In genomic region chr10:93893646-93894515, GRCh38 we compare ENCODE assay signal across 8 cellular contexts. TPM values are rescaled to one million over a fixed set of nuclear protein-coding genes. Genes with fewer than 3 reads are reported as not detected.
DNase-seq lines count a peak whose midpoint lies in the region; ATAC-seq and TF ChIP-seq lines count a peak whose summit lies in the region.

A gene with protein sequence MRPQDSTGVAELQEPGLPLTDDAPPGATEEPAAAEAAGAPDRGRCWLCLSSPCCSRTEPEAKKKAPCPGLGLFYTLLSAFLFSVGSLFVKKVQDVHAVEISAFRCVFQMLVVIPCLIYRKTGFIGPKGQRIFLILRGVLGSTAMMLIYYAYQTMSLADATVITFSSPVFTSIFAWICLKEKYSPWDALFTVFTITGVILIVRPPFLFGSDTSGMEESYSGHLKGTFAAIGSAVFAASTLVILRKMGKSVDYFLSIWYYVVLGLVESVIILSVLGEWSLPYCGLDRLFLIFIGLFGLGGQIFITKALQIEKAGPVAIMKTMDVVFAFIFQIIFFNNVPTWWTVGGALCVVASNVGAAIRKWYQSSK (plus strand): TSS chr10:93893978. CDS start chr10:93894034, 56 bp downstream.

- H3K4me3 ChIP-seq in dorsolateral prefrontal cortex (peak within 1 kb of the TSS; percentile 60 to 94 (median 81)), lower lobe of right lung (peak within 1 kb of the TSS; percentile 90)

- intact Hi-C loops in dorsolateral prefrontal cortex (cut with DNase I): no loop called here
- intact Hi-C loops in lower lobe of right lung (cut with DNase I): no loop called here

- H3K9me3 ChIP-seq in lower lobe of right lung: no peaks in the 10 kb centered on the region

- ATAC-seq in GM18873 (IDR thresholded peaks at IDR 0.05; ENCODE audit: low FRiP score, unreplicated experiment): peak; percentile 68
- ATAC-seq in HG03097 (IDR thresholded peaks at IDR 0.05; ENCODE audit: low FRiP score, unreplicated experiment): peak; percentile 91
- peak; percentile 95 to 98 for ATAC-seq in lower lobe of right lung

- DNase-seq in AG09319 (ENCODE audit: extremely low read depth, low read depth) (peak; percentile 28), NCI-H446 (lab: John Stamatoyannopoulos, UW) (peak; percentile 22 to 81), dorsolateral prefrontal cortex (peak in 9 of 10 donors; percentile 35 to 72 (median 45)), lower lobe of right lung (peak; percentile 72)
- DNase-seq in activated CD4-positive, alpha-beta T cell treated with anti-CD3 and anti-CD28 coated beads, Interleukin-2, amount 50 U/mL, for 1 hour: peak; percentile 62
- DNase-seq in stimulated activated CD4-positive, alpha-beta T cell treated with anti-CD3 and anti-CD28 coated beads, TNF-alpha, amount 100 ng/mL, for 1 hour (ENCODE audit: low read depth in 3 of 3, low spot score in 1 of 3): peak; percentile 21 to 64 (median 55)

- H3K27me3 ChIP-seq in dorsolateral prefrontal cortex: no peaks in the 10 kb centered on the region
- H3K27me3 ChIP-seq in lower lobe of right lung (ENCODE audit: low read depth): no peaks in the 10 kb centered on the region

- peaks cover 12% of the 10 kb centered on the region for H3K4me1 ChIP-seq in lower lobe of right lung

- no peaks in the 10 kb centered on the region for H3K36me3 ChIP-seq in lower lobe of right lung

- TF ChIP-seq CTCF in AG09319 (IDR thresholded peaks at IDR 0.05; ENCODE audit: low read depth, low read length) (no peak), dorsolateral prefrontal cortex (IDR thresholded peaks at IDR 0.05 in 54 of 56, conservative IDR thresholded peaks at IDR 0.05 in 2 of 56; ENCODE audit: low read depth in 1 of 56, partially characterized antibody in 56 of 56) (peak in 38 of 56 donors; percentile 6 to 60 (median 28)), lower lobe of right lung (IDR thresholded peaks at IDR 0.05) (no peak)

- peak within 1 kb of the TSS in 12 of 59 donors; percentile 6 to 82 (median 34) for H3K27ac ChIP-seq in dorsolateral prefrontal cortex
- H3K27ac ChIP-seq in lower lobe of right lung: peak within 1 kb of the TSS; percentile 74

RNA-seq across cellular contexts. Expression of the gene that starts here (rescaled TPM):
- total RNA-seq in dorsolateral prefrontal cortex (1 to 10 TPM; 1.3 to 6.3 (median 3.4) TPM), lower lobe of right lung (3.6 TPM)

Comparison
In these comparisons a context has a peak if more than half of its experiments do, and no peak if none do; other contexts are left out.
1. CTCF ChIP-seq: peak in dorsolateral prefrontal cortex (38 of 56); none in AG09319 (single experiment) and lower lobe of right lung (single experiment).
2. Peak in every context shown above with its lines, with median percentiles within 50 percentile points of each other: DNase-seq and ATAC-seq.